In the genomic region with DNA sequence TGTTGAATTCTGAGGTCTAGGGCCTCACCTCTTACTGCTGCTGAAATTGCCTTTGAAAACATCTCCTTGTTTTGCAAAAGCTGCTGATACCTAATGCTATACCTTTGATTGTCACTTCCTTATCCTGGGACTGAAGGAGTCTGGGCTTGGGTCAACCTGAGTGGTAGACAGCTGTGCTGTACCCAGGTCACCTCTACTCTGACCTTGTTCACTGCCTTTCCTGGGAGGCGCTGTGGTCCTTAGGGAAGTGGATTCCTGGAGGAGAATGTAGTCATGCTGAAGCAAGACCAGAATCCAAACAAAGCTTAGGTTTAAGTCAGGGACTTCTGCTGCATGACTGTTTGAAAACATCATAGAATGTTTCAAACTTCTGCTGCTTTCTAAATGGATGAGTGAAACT, we compare ENCODE assay signal across 24 cellular contexts.
"Had no signal": no experiment of that assay in that cellular context is flagged by ENCODE, and none has a peak within 500 bp of the region (broad histone marks: within the 10 kb centered on the region; RNA-seq: fewer than 3 reads in every experiment).

No MANE protein-coding gene starts in this region.

- H3K9me3 Mint-ChIP-seq: dendritic cell treated with granulocyte-macrophage colony-stimulating factor and Interleukin-4, amounts not matched to agents 40 ng/mL and 50 ng/mL, for 4 days had no signal

- H3K36me3 ChIP-seq: esophagus muscularis mucosa, neutrophil, spleen, stomach, thoracic aorta, transverse colon had no signal

- H3K9me3 ChIP-seq: neutrophil had no signal

- H3K27me3 ChIP-seq: esophagus muscularis mucosa, neutrophil, spleen, transverse colon had no signal

- ATAC-seq: effector memory CD8-positive, alpha-beta T cell; left colon; left ventricle myocardium superior; mucosa of descending colon; naive thymus-derived CD8-positive, alpha-beta T cell; psoas muscle; sciatic nerve had no signal

- FAIRE-seq: colon, kidney had no signal

- H3K4me3 ChIP-seq: esophagus muscularis mucosa, lung, mucosa of descending colon, psoas muscle, spleen, stomach, thoracic aorta, transverse colon had no signal

- H3K27ac Mint-ChIP-seq: dendritic cell treated with granulocyte-macrophage colony-stimulating factor and Interleukin-4, amounts not matched to agents 40 ng/mL and 50 ng/mL, for 4 days; effector memory CD8-positive, alpha-beta T cell; immature natural killer cell; naive thymus-derived CD8-positive, alpha-beta T cell had no signal

- H3K4me1 ChIP-seq: esophagus muscularis mucosa, psoas muscle, spleen, stomach, transverse colon had no signal

- DNase-seq: effector memory CD8-positive, alpha-beta T cell; immature natural killer cell; kidney; left colon; left ventricle myocardium superior; mucosa of descending colon; naive thymus-derived CD8-positive, alpha-beta T cell; psoas muscle; spleen; stimulated activated CD4-positive, alpha-beta T cell treated with anti-CD3 and anti-CD28 coated beads, Interleukin-15, amount 100 ng/mL, for 24 hours; stimulated activated CD4-positive, alpha-beta T cell treated with anti-CD3 and anti-CD28 coated beads, Interleukin-1b, Interleukin-23, amount 100 ng/mL, for 48 hours; stimulated activated CD4-positive, alpha-beta T cell treated with anti-CD3 and anti-CD28 coated beads, Interleukin-4, amount 100 ng/mL, for 24 hours; stimulated activated naive CD4-positive, alpha-beta T cell; stomach; substantia nigra; transverse colon had no signal

- H3K4me3 Mint-ChIP-seq: dendritic cell treated with granulocyte-macrophage colony-stimulating factor and Interleukin-4, amounts not matched to agents 40 ng/mL and 50 ng/mL, for 4 days; effector memory CD8-positive, alpha-beta T cell; immature natural killer cell; naive thymus-derived CD8-positive, alpha-beta T cell had no signal

- H3K27ac ChIP-seq: epithelial cell of prostate, esophagus muscularis mucosa, neutrophil, psoas muscle, spleen, stomach, thoracic aorta, transverse colon had no signal

- H3K4me1 Mint-ChIP-seq: immature natural killer cell; naive thymus-derived CD8-positive, alpha-beta T cell had no signal

- H3K36me3 Mint-ChIP-seq: immature natural killer cell had no signal
